In the genomic region with DNA sequence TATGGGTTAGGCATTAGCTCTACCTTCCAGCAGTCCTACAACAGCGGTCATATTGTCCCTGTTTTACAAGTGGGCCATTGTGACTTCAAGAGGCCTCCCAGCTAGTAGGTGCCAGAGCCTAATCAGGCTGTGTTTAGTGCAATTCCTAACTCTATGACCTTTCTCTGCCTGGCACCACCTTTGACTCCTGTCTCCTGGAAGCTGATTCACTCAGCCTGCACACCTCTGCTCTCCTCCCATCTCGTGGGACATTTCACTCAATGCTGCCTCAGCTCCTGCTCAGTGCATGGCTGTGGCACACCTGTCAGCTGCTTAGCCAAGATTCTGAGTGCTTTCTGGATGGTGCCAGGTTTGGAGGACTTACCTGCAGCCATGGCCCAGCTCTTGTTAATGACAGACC, we compare ENCODE assay signal across 27 cellular contexts. TPM values are rescaled to one million over a fixed set of nuclear protein-coding genes. Genes with fewer than 3 reads are reported as not detected.
"Had no signal": no experiment of that assay in that cellular context is flagged by ENCODE, and none has a peak within 500 bp of the region (broad histone marks: within the 10 kb centered on the region; RNA-seq: fewer than 3 reads in every experiment).

No MANE protein-coding gene starts in this region.

- H3K9me3 ChIP-seq: MG63 had no signal

- H3K4me3 ChIP-seq: MG63 had no signal

- ATAC-seq: activated CD8-positive, alpha-beta T cell treated with anti-CD3 and anti-CD28 coated beads, Interleukin-2, amount 10 ng/mL, durations not matched to agents 7 days and 5 days; PC-3; T-helper 17 cell; WTC11 had no signal

- H3K27ac Mint-ChIP-seq: activated CD8-positive, alpha-beta T cell treated with anti-CD3 and anti-CD28 coated beads, Interleukin-2, amount 10 ng/mL, durations not matched to agents 7 days and 5 days; activated naive CD4-positive, alpha-beta T cell treated with anti-CD3 and anti-CD28 coated beads, Interleukin-2, amount 50 U/mL, for 24 hours; T-helper 17 cell; WTC11 had no signal

- H3K27me3 ChIP-seq: MG63 had no signal

- H3K36me3 ChIP-seq: MG63 had no signal

- H3K4me3 Mint-ChIP-seq: activated CD8-positive, alpha-beta T cell treated with anti-CD3 and anti-CD28 coated beads, Interleukin-2, amount 10 ng/mL, durations not matched to agents 7 days and 5 days; activated naive CD4-positive, alpha-beta T cell treated with anti-CD3 and anti-CD28 coated beads, Interleukin-2, amount 50 U/mL, for 24 hours; T-helper 17 cell; WTC11 had no signal

- H3K9me3 Mint-ChIP-seq: activated naive CD4-positive, alpha-beta T cell treated with anti-CD3 and anti-CD28 coated beads, Interleukin-2, amount 50 U/mL, for 24 hours had no signal

- H3K36me3 Mint-ChIP-seq: activated naive CD4-positive, alpha-beta T cell treated with anti-CD3 and anti-CD28 coated beads, Interleukin-2, amount 50 U/mL, for 24 hours had no signal

- DNase-seq: activated CD4-positive, alpha-beta T cell treated with anti-CD3 and anti-CD28 coated beads for 48 hours; activated CD4-positive, alpha-beta T cell treated with anti-CD3 and anti-CD28 coated beads, Interleukin-2, amount 50 U/mL, for 4 hours; activated CD4-positive, CD25-positive, alpha-beta regulatory T cell treated with anti-CD3 and anti-CD28 coated beads, Interleukin-2, amount 50 U/mL, for 72 hours; activated CD8-positive, alpha-beta memory T cell treated with anti-CD3 and anti-CD28 coated beads, Interleukin-2, amount 50 U/mL, for 48 hours; activated CD8-positive, alpha-beta T cell treated with anti-CD3 and anti-CD28 coated beads, Interleukin-2, amount 10 ng/mL, durations not matched to agents 7 days and 5 days; activated effector memory CD4-positive, alpha-beta T cell treated with Interleukin-2 at 50 U/mL for 16 hours; activated naive CD4-positive, alpha-beta T cell; activated T-cell treated with anti-CD3 and anti-CD28 coated beads, Interleukin-2, amount 50 U/mL, for 1 hour; aorta; MG63; MV-4-11; NCI-H1092 treated with DMSO at 0.1 percent for 48 hours; NCI-H1417 treated with DMSO at 0.1 percent for 48 hours; NCI-H1694; NCI-H2081; NCI-H2171; NCI-H2227 treated with DMSO at 0.1 percent for 48 hours; NCI-H446 treated with DMSO at 0.1 percent for 48 hours; NCI-H524 treated with DMSO at 0.1 percent for 48 hours; NCI-H748 treated with DMSO at 0.1 percent for 48 hours; NK-92 treated with Interleukin-12 subunit alpha and Interleukin-12 subunit beta, amount 100 ng/mL, for 24 hours; PC-3; SIG-M5; T-helper 17 cell; T-helper 9 cell had no signal

- H3K4me1 Mint-ChIP-seq: activated naive CD4-positive, alpha-beta T cell treated with anti-CD3 and anti-CD28 coated beads, Interleukin-2, amount 50 U/mL, for 24 hours; WTC11 had no signal

RNA-seq across cellular contexts. Expression of gene GJB6, which starts 9.5 kb away (rescaled TPM):
- total RNA-seq: aorta, WTC11 had no signal

RNA-seq across cellular contexts. Expression of gene GJB2, which starts 48.9 kb away (rescaled TPM):
- total RNA-seq: T-helper 17 cell had no signal
